ENCODE assay signal across 5 cellular contexts in genomic region chr12:56965124-56965523, GRCh38. TPM values are rescaled to one million over a fixed set of nuclear protein-coding genes. Genes with fewer than 3 reads are reported as not detected.
"Had no signal": no experiment of that assay in that cellular context is flagged by ENCODE, and none has a peak within 500 bp of the region (broad histone marks: within the 10 kb centered on the region; RNA-seq: fewer than 3 reads in every experiment).

No MANE protein-coding gene starts in this region.

RNA-seq across cellular contexts. Expression of gene RDH16, which starts 7.7 kb away (rescaled TPM):
- total RNA-seq: HT-29, HT1080, IMR-90 had no signal
- polyA plus RNA-seq: IMR-90 had no signal

RNA-seq across cellular contexts. Expression of gene SDR9C7, which starts 30.9 kb away (rescaled TPM):
- total RNA-seq: HepG2, HT-29, HT1080, IMR-90 had no signal
- polyA plus RNA-seq: IgD-negative memory B cell, IMR-90 had no signal

RNA-seq across cellular contexts. Expression of gene TAC3, which starts 51.2 kb away (rescaled TPM):
- total RNA-seq: HT-29, HT1080, IMR-90 had no signal
- polyA plus RNA-seq: IgD-negative memory B cell had no signal
